In genomic region chr19:47494211-47494547, GRCh38 we compare ENCODE assay signal across 19 cellular contexts. TPM values are rescaled to one million over a fixed set of nuclear protein-coding genes. Genes with fewer than 3 reads are reported as not detected.
"Had no signal": no experiment of that assay in that cellular context is flagged by ENCODE, and none has a peak within 500 bp of the region (broad histone marks: within the 10 kb centered on the region; RNA-seq: fewer than 3 reads in every experiment).

No MANE protein-coding gene starts in this region.

- ATAC-seq: activated T-cell treated with anti-CD3 and anti-CD28 coated beads, Interleukin-2, amount 50 U/mL, for 4 hours; gastroesophageal sphincter; lower lobe of right lung; natural killer cell treated with Interleukin-12 subunit alpha and Interleukin-12 subunit beta and Interleukin-15 and Interleukin-18, amount 100 ng/mL, for 72 hours; pancreas; stimulated activated memory B cell treated with anti-CD40 and anti-IgM and Interleukin-4, amounts not matched to agents 10 μg/mL and 1 μg/mL and 100 μg/mL, for 72 hours had no signal

- H3K27ac Mint-ChIP-seq: activated naive CD4-positive, alpha-beta T cell treated with anti-CD3 and anti-CD28 coated beads for 36 hours; dendritic cell treated with granulocyte-macrophage colony-stimulating factor and Interleukin-4, amounts not matched to agents 40 ng/mL and 50 ng/mL, for 4 days; stimulated activated memory B cell treated with anti-CD40 and anti-IgM and Interleukin-4, amounts not matched to agents 10 μg/mL and 1 μg/mL and 100 μg/mL, for 72 hours had no signal

- H3K9me3 Mint-ChIP-seq: activated naive CD4-positive, alpha-beta T cell treated with anti-CD3 and anti-CD28 coated beads for 36 hours; activated T-cell treated with anti-CD3 and anti-CD28 coated beads, Interleukin-2, amount 50 U/mL, for 4 hours; dendritic cell treated with granulocyte-macrophage colony-stimulating factor and Interleukin-4, amounts not matched to agents 40 ng/mL and 50 ng/mL, for 4 days; natural killer cell treated with Interleukin-12 subunit alpha and Interleukin-12 subunit beta and Interleukin-15 and Interleukin-18, amount 100 ng/mL, for 72 hours; stimulated activated memory B cell treated with anti-CD40 and anti-IgM and Interleukin-4, amounts not matched to agents 10 μg/mL and 1 μg/mL and 100 μg/mL, for 72 hours had no signal

- DNase-seq: activated CD4-positive, alpha-beta T cell treated with anti-CD3 and anti-CD28 coated beads, Interleukin-2, amount 50 U/mL, for 1 hour; activated CD8-positive, alpha-beta memory T cell treated with anti-CD3 and anti-CD28 coated beads, Interleukin-2, amount 50 U/mL, for 4 hours; activated naive CD4-positive, alpha-beta T cell treated with anti-CD3 and anti-CD28 coated beads for 36 hours; activated T-cell treated with anti-CD3 and anti-CD28 coated beads, Interleukin-2, amount 50 U/mL, for 4 hours; aorta; effector memory CD4-positive, alpha-beta T cell; lower lobe of right lung; sigmoid colon; stimulated activated CD4-positive, alpha-beta T cell treated with anti-CD3 and anti-CD28 coated beads, Interleukin-4, amount 100 ng/mL, for 4 hours; T1000; upper lobe of left lung had no signal

- H3K4me3 Mint-ChIP-seq: activated naive CD4-positive, alpha-beta T cell treated with anti-CD3 and anti-CD28 coated beads for 36 hours; activated T-cell treated with anti-CD3 and anti-CD28 coated beads, Interleukin-2, amount 50 U/mL, for 4 hours; dendritic cell treated with granulocyte-macrophage colony-stimulating factor and Interleukin-4, amounts not matched to agents 40 ng/mL and 50 ng/mL, for 4 days; natural killer cell treated with Interleukin-12 subunit alpha and Interleukin-12 subunit beta and Interleukin-15 and Interleukin-18, amount 100 ng/mL, for 72 hours; stimulated activated memory B cell treated with anti-CD40 and anti-IgM and Interleukin-4, amounts not matched to agents 10 μg/mL and 1 μg/mL and 100 μg/mL, for 72 hours had no signal

- H3K27me3 Mint-ChIP-seq: dendritic cell treated with granulocyte-macrophage colony-stimulating factor and Interleukin-4, amounts not matched to agents 40 ng/mL and 50 ng/mL, for 4 days; natural killer cell treated with Interleukin-12 subunit alpha and Interleukin-12 subunit beta and Interleukin-15 and Interleukin-18, amount 100 ng/mL, for 72 hours; stimulated activated memory B cell treated with anti-CD40 and anti-IgM and Interleukin-4, amounts not matched to agents 10 μg/mL and 1 μg/mL and 100 μg/mL, for 72 hours had no signal

RNA-seq across cellular contexts. Expression of gene SLC8A2, which starts 22.5 kb away (rescaled TPM):
- total RNA-seq: activated naive CD4-positive, alpha-beta T cell treated with anti-CD3 and anti-CD28 coated beads for 36 hours; endothelial cell of umbilical vein; mesenteric fat pad; natural killer cell treated with Interleukin-12 subunit alpha and Interleukin-12 subunit beta and Interleukin-15 and Interleukin-18, amount 100 ng/mL, for 72 hours; spleen had no signal
